ENCODE assay signal across 8 cellular contexts in the genomic region with DNA sequence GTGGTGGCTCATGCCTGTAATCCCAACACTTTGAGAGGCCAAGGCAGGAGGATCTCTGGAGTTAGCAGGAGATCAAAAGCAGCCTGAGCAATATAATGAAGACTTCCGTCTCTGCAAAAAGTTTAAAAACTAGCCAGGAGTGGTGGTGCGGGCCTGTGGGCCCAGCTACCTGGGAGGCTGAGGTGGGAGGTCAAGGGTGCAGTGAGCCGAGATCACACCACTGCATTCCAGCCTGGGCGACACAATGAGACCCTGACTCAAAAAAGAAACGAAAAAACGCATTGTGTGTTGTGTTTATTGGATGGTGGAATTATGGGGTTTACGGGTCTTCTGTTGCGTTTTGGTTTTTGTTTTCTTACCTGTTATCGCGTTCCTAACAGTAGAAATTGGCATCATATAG. TPM values are rescaled to one million over a fixed set of nuclear protein-coding genes. Genes with fewer than 3 reads are reported as not detected.
DNase-seq lines count a peak whose midpoint lies in the region; ATAC-seq, FAIRE-seq and TF ChIP-seq lines count a peak whose summit lies in the region.

No MANE protein-coding gene starts in this region.

- H3K4me3 Mint-ChIP-seq in activated naive CD4-positive, alpha-beta T cell treated with anti-CD3 and anti-CD28 coated beads, Interleukin-2, amount 10 ng/mL, durations not matched to agents 7 days and 5 days, result peak overlapping the region; percentile 89
- peak overlapping the region; percentile 96 for H3K4me3 Mint-ChIP-seq in memory B cell

- ATAC-seq in K562, result no peak
- ATAC-seq in memory B cell (ENCODE audit: low read depth), result no peak
- ATAC-seq in upper lobe of right lung, result no peak

- TF ChIP-seq EP300 in K562 (IDR thresholded peaks at IDR 0.05; ENCODE audit: low read length), result no peak

- H3K4me1 ChIP-seq in K562 (replicated peaks in 1 of 2; ENCODE audit: control insufficient read depth in 2 of 2, insufficient read depth in 2 of 2, low read length in 2 of 2) (peaks cover 4 to 6% of the 10 kb centered on the region in 2 experiments; a peak in 4 of 5 replicates), upper lobe of right lung (peaks cover 10% of the 10 kb centered on the region)

- no peak for TF ChIP-seq POLR2A in K562 (conservative IDR thresholded peaks at IDR 0.05)

- intact Hi-C loops in K562 (cut with micrococcal nuclease) (loop anchor here (2.0 kb wide), 1 partner anchor 57 kb away; the partner anchor contains the start of gene AARS1), upper lobe of right lung (cut with DNase I) (no loop called here)

- WGBS in K562 (ENCODE audit: insufficient coverage, low coverage, missing lambda C conversion rate), result 50% methylated on average over 10 of the region's 10 CpGs

- no peak for DNase-seq in activated naive CD4-positive, alpha-beta T cell treated with anti-CD3 and anti-CD28 coated beads, Interleukin-2, amount 10 ng/mL, durations not matched to agents 7 days and 5 days
- no peak for DNase-seq in activated naive CD4-positive, alpha-beta T cell treated with anti-CD3 and anti-CD28 coated beads, Interleukin-2, amount 50 U/mL, for 16 hours
- DNase-seq in K562 (ENCODE audit: extremely low read depth in 1 of 4, low spot score in 3 of 4) (no peak), memory B cell (ENCODE audit: low spot score in 2 of 2) (no peak), upper lobe of right lung (no peak), GM10266 (ENCODE audit: extremely low spot score) (no peak), NCI-H2227 treated with DMSO at 0.1 percent for 48 hours (lab: John Stamatoyannopoulos, UW) (no peak), NCI-H510A treated with DMSO at 0.1 percent for 48 hours (lab: John Stamatoyannopoulos, UW) (no peak)

- H3K27me3 ChIP-seq in K562 (ENCODE audit: control insufficient read depth in 2 of 2, insufficient read depth in 2 of 2, low read length in 2 of 2) (no peaks in the 10 kb centered on the region), upper lobe of right lung (no peaks in the 10 kb centered on the region)

- H3K4me3 ChIP-seq in K562 (peak overlapping the region; percentile 84), upper lobe of right lung (peak overlapping the region; percentile 90)

- H3K9me1 ChIP-seq in K562 (ENCODE audit: control insufficient read depth, insufficient read depth, low read length), result no peaks in the 10 kb centered on the region

- peak overlapping the region; percentile 93 for H3K4me2 ChIP-seq in K562 (ENCODE audit: insufficient read depth, low read length)

- no peaks in the 10 kb centered on the region for H3K9me3 Mint-ChIP-seq in activated naive CD4-positive, alpha-beta T cell treated with anti-CD3 and anti-CD28 coated beads, Interleukin-2, amount 10 ng/mL, durations not matched to agents 7 days and 5 days
- H3K9me3 Mint-ChIP-seq in memory B cell, result no peaks in the 10 kb centered on the region

- in situ Hi-C loops in K562 (cut with MboI), result no loop called here

- H2AFZ ChIP-seq in K562 (ENCODE audit: low read depth, low read length), result peak overlapping the region; percentile 3; the same call in 1 of the 2 replicates

- CTCF ChIA-PET in activated naive CD4-positive, alpha-beta T cell treated with anti-CD3 and anti-CD28 coated beads, Interleukin-2, amount 10 ng/mL, durations not matched to agents 7 days and 5 days (lab: Charles Lee), result interaction anchor here (0.8 kb wide), 1 partner anchor 30 kb away, joined by 3 read pairs; no protein-coding TSS in a partner anchor
- CTCF ChIA-PET in K562 (lab: Yijun Ruan, JAX; ENCODE audit: low intra/inter-chr PET ratio), result no interaction called here

- H3K27ac ChIP-seq in K562 (ENCODE audit: extremely low read depth, low read depth, low read length) (peak overlapping the region; percentile 93), upper lobe of right lung (peak overlapping the region; percentile 98)

- TF ChIP-seq RAD21 in K562 (CRISPR knock-in tag; conservative IDR thresholded peaks at IDR 0.05 in 1 of 2, IDR thresholded peaks at IDR 0.05 in 1 of 2), result no peak

- H3K27ac Mint-ChIP-seq in activated naive CD4-positive, alpha-beta T cell treated with anti-CD3 and anti-CD28 coated beads, Interleukin-2, amount 10 ng/mL, durations not matched to agents 7 days and 5 days, result peak overlapping the region; percentile 98
- peak overlapping the region; percentile 99 for H3K27ac Mint-ChIP-seq in memory B cell

- TF ChIP-seq CTCF in K562 (IDR thresholded peaks at IDR 0.05 in 2 of 3, conservative IDR thresholded peaks at IDR 0.05 in 1 of 3; ENCODE audit: insufficient read depth in 2 of 3, low read depth in 1 of 3, low read length in 3 of 3) (no peak), upper lobe of right lung (IDR thresholded peaks at IDR 0.05) (no peak), GM10266 (IDR thresholded peaks at IDR 0.05; ENCODE audit: control insufficient read depth, insufficient read depth, low read depth, missing control alignments) (no peak)

- no peaks in the 10 kb centered on the region; the same call in 1 of the 2 replicates for H4K20me1 ChIP-seq in K562 (replicated peaks; ENCODE audit: control insufficient read depth, insufficient read depth, low read length)

- H3K36me3 Mint-ChIP-seq in activated naive CD4-positive, alpha-beta T cell treated with anti-CD3 and anti-CD28 coated beads, Interleukin-2, amount 10 ng/mL, durations not matched to agents 7 days and 5 days, result peaks cover 3% of the 10 kb centered on the region
- no peaks in the 10 kb centered on the region for H3K36me3 Mint-ChIP-seq in memory B cell

- H3K4me1 Mint-ChIP-seq in activated naive CD4-positive, alpha-beta T cell treated with anti-CD3 and anti-CD28 coated beads, Interleukin-2, amount 10 ng/mL, durations not matched to agents 7 days and 5 days, result peaks cover 35% of the 10 kb centered on the region
- peaks cover 8% of the 10 kb centered on the region for H3K4me1 Mint-ChIP-seq in memory B cell

- no peaks in the 10 kb centered on the region for H3K9me3 ChIP-seq in K562 (replicated peaks; ENCODE audit: control insufficient read depth, insufficient read depth, low read depth, low read length)
- no peaks in the 10 kb centered on the region for H3K9me3 ChIP-seq in upper lobe of right lung

- peaks cover 28% of the 10 kb centered on the region for H3K36me3 ChIP-seq in K562 (ENCODE audit: control insufficient read depth, insufficient read depth, low read length)
- peaks cover 14% of the 10 kb centered on the region for H3K36me3 ChIP-seq in upper lobe of right lung

- peaks cover 49% of the 10 kb centered on the region for H3K79me2 ChIP-seq in K562 (ENCODE audit: control insufficient read depth, insufficient read depth, low read length)

- no peaks in the 10 kb centered on the region for H3K27me3 Mint-ChIP-seq in activated naive CD4-positive, alpha-beta T cell treated with anti-CD3 and anti-CD28 coated beads, Interleukin-2, amount 10 ng/mL, durations not matched to agents 7 days and 5 days
- H3K27me3 Mint-ChIP-seq in memory B cell, result no peaks in the 10 kb centered on the region

- TSS peak; percentile 91 for BruUV-seq in K562 (replicated peaks; lab: Mats Ljungman, UMichigan)

- FAIRE-seq in K562 (lab: Jason Lieb, UNC), result no peak

- POLR2A ChIA-PET in K562 (lab: Yijun Ruan, JAX), result interaction anchor here (0.5 to 2.0 kb wide), 19 partner anchors 10 to 303 kb away, joined by 3 to 21 read pairs (median 5); partner anchors contain the start of genes AARS1 and DDX19B

- H3K9ac ChIP-seq in K562 (ENCODE audit: insufficient read depth in 1 of 2, low read depth in 2 of 2, low read length in 2 of 2), result peak overlapping the region; percentile 84 to 97

RNA-seq across cellular contexts. Expression of gene DDX19A, which starts 0.9 kb away (rescaled TPM):
- 122 and 174 TPM in 2 replicates for total RNA-seq in K562 (2011; cell fraction: chromatin; rRNA removed; ENCODE audit: low replicate concordance)
- 95.5 and 98.1 TPM in 2 replicates for total RNA-seq in K562 (2011; cell fraction: nucleolus; rRNA removed)
- 92.9 and 93.8 TPM in 2 replicates for total RNA-seq in K562 (2011; cell fraction: nucleoplasm; rRNA removed)
- total RNA-seq in K562 (2014; rRNA removed) (65.6 and 77.8 TPM in 2 replicates), K562 (2014; rRNA removed; fragmentation: Illumina TruSeq; extraction: Trizol) (59.9 and 60.2 TPM in 2 replicates), K562 (2015; rRNA removed; fragmentation: Illumina TruSeq; extraction: Trizol) (65.4 and 68.5 TPM in 2 replicates), K562 (2021) (50.1 and 55.2 TPM in 2 replicates), upper lobe of right lung (33.0 TPM)
- polyA plus RNA-seq in K562 (2011; rRNA removed) (49.3 and 71.7 TPM in 2 replicates), K562 (2014; fragmentation: Illumina TruSeq; extraction: Trizol) (82.2 and 95.9 TPM in 2 replicates), K562 (2014; fragmentation: Nextera tagmentation; extraction: Ambion mirVana) (10 to 100 TPM; 27.3 to 57.9 TPM), K562 (2014; rRNA removed) (66.4 and 74.9 TPM in 2 replicates)
- 39.4 and 43.8 TPM in 2 replicates for polyA plus RNA-seq in K562 (2011; cell fraction: cytosol; rRNA removed)
- 25.8 and 28.7 TPM in 2 replicates for polyA plus RNA-seq in K562 (2011; cell fraction: nucleus; rRNA removed)
- 31.1 and 46.3 TPM in 2 replicates for polyA plus RNA-seq in K562 (2012)
- 57.5 and 74.1 TPM in 2 replicates for polyA minus RNA-seq in K562 (2011; rRNA and poly(A)+ RNA removed)
- polyA minus RNA-seq in K562 (2011; cell fraction: cytosol; rRNA and poly(A)+ RNA removed), result 45.6 and 49.6 TPM in 2 replicates
- polyA minus RNA-seq in K562 (2011; cell fraction: nucleus; rRNA and poly(A)+ RNA removed), result 29.6 and 42.8 TPM in 2 replicates

RNA-seq across cellular contexts. Expression of gene DDX19B, which starts 46.9 kb away (rescaled TPM):
- total RNA-seq in K562 (2011; cell fraction: chromatin; rRNA removed; ENCODE audit: low replicate concordance), result 18.9 and 27.1 TPM in 2 replicates
- 11.4 and 15.5 TPM in 2 replicates for total RNA-seq in K562 (2011; cell fraction: nucleolus; rRNA removed)
- 14.7 and 15.8 TPM in 2 replicates for total RNA-seq in K562 (2011; cell fraction: nucleoplasm; rRNA removed)
- total RNA-seq in K562 (2014; rRNA removed), result 25.8 and 27.2 TPM in 2 replicates
- 19.3 and 23.3 TPM in 2 replicates for total RNA-seq in K562 (2014; rRNA removed; fragmentation: Illumina TruSeq; extraction: Trizol)
- 18.5 and 19.6 TPM in 2 replicates for total RNA-seq in K562 (2015; rRNA removed; fragmentation: Illumina TruSeq; extraction: Trizol)
- total RNA-seq in K562 (2021), result 19.2 and 20.8 TPM in 2 replicates
- polyA plus RNA-seq in K562 (2011; rRNA removed), result 18.9 and 32.1 TPM in 2 replicates
- 21.5 and 22.1 TPM in 2 replicates for polyA plus RNA-seq in K562 (2011; cell fraction: cytosol; rRNA removed)
- polyA plus RNA-seq in K562 (2011; cell fraction: nucleus; rRNA removed), result 23.9 and 30.1 TPM in 2 replicates
- polyA plus RNA-seq in K562 (2012), result 18.9 and 26.8 TPM in 2 replicates
- 32.9 and 39.9 TPM in 2 replicates for polyA plus RNA-seq in K562 (2014; fragmentation: Illumina TruSeq; extraction: Trizol)
- polyA plus RNA-seq in K562 (2014; fragmentation: Nextera tagmentation; extraction: Ambion mirVana), result 10 to 100 TPM in 1 of 2 experiments, 1 to 10 TPM in 1; 7.0 to 10.6 TPM
- polyA plus RNA-seq in K562 (2014; rRNA removed), result 11.1 and 23.8 TPM in 2 replicates
- polyA minus RNA-seq in K562 (2011; rRNA and poly(A)+ RNA removed), result 8.4 and 11.6 TPM in 2 replicates
- polyA minus RNA-seq in K562 (2011; cell fraction: cytosol; rRNA and poly(A)+ RNA removed), result 7.3 and 12.2 TPM in 2 replicates
- polyA minus RNA-seq in K562 (2011; cell fraction: nucleus; rRNA and poly(A)+ RNA removed), result 3.0 and 6.3 TPM in 2 replicates
- 27.6 TPM for total RNA-seq in upper lobe of right lung

RNA-seq across cellular contexts. Expression of gene AARS1, which starts 56.5 kb away (rescaled TPM):
- total RNA-seq in K562 (2011; cell fraction: chromatin; rRNA removed; ENCODE audit: low replicate concordance), result 449 and 606 TPM in 2 replicates
- 336 and 371 TPM in 2 replicates for total RNA-seq in K562 (2011; cell fraction: nucleolus; rRNA removed)
- total RNA-seq in K562 (2011; cell fraction: nucleoplasm; rRNA removed), result 264 and 340 TPM in 2 replicates
- total RNA-seq in K562 (2014; rRNA removed) (174 and 200 TPM in 2 replicates), K562 (2014; rRNA removed; fragmentation: Illumina TruSeq; extraction: Trizol) (104 and 106 TPM in 2 replicates), K562 (2015; rRNA removed; fragmentation: Illumina TruSeq; extraction: Trizol) (73.1 and 73.7 TPM in 2 replicates), K562 (2021) (190 and 207 TPM in 2 replicates), upper lobe of right lung (113 TPM)
- polyA plus RNA-seq in K562 (2011; rRNA removed) (235 and 246 TPM in 2 replicates), K562 (2014; fragmentation: Illumina TruSeq; extraction: Trizol) (213 and 235 TPM in 2 replicates), K562 (2014; fragmentation: Nextera tagmentation; extraction: Ambion mirVana) (100 to 1,000 TPM in 1 of 2 experiments, 10 to 100 TPM in 1; 50.1 to 138 TPM), K562 (2014; rRNA removed) (165 and 174 TPM in 2 replicates)
- polyA plus RNA-seq in K562 (2011; cell fraction: cytosol; rRNA removed), result 173 and 214 TPM in 2 replicates
- 258 and 317 TPM in 2 replicates for polyA plus RNA-seq in K562 (2011; cell fraction: nucleus; rRNA removed)
- polyA plus RNA-seq in K562 (2012), result 179 and 372 TPM in 2 replicates
- polyA minus RNA-seq in K562 (2011; rRNA and poly(A)+ RNA removed), result 357 and 399 TPM in 2 replicates
- polyA minus RNA-seq in K562 (2011; cell fraction: cytosol; rRNA and poly(A)+ RNA removed), result 148 and 160 TPM in 2 replicates
- 91.4 and 170 TPM in 2 replicates for polyA minus RNA-seq in K562 (2011; cell fraction: nucleus; rRNA and poly(A)+ RNA removed)
